Comparison of ENCODE assay signal across 8 cellular contexts in genomic region chr1:144523661-144524407, GRCh38.
DNase-seq lines count a peak whose midpoint lies in the region; ATAC-seq and TF ChIP-seq lines count a peak whose summit lies in the region.
"Not testable (repeated sequence)": the region's sequence is repeated elsewhere in the genome, so short reads cannot be mapped to it uniquely, and the experiment has no call there.

No MANE protein-coding gene starts in this region.

- CTCF ChIA-PET in activated CD8-positive, alpha-beta T cell treated with anti-CD3 and anti-CD28 coated beads, Interleukin-2, amount 10 ng/mL, durations not matched to agents 7 days and 5 days (lab: Charles Lee): not testable (repeated sequence)

- peak; percentile 90 for ATAC-seq in GM18909 (IDR thresholded peaks at IDR 0.05; ENCODE audit: poor library complexity, unreplicated experiment)
- ATAC-seq in HG02973 (IDR thresholded peaks at IDR 0.05; ENCODE audit: unreplicated experiment): peak; percentile 91
- peak; percentile 90 for ATAC-seq in activated CD8-positive, alpha-beta T cell treated with anti-CD3 and anti-CD28 coated beads, Interleukin-2, amount 10 ng/mL, durations not matched to agents 7 days and 5 days

- H3K9ac ChIP-seq in iPS-15b (ENCODE audit: low read depth, low read length): peak overlapping the region; percentile 95

- peaks cover 18% of the 10 kb centered on the region for H3K4me1 Mint-ChIP-seq in activated CD8-positive, alpha-beta T cell treated with anti-CD3 and anti-CD28 coated beads, Interleukin-2, amount 10 ng/mL, durations not matched to agents 7 days and 5 days (ENCODE audit: low read depth)

- POLR2A ChIA-PET in activated CD8-positive, alpha-beta T cell treated with anti-CD3 and anti-CD28 coated beads, Interleukin-2, amount 10 ng/mL, durations not matched to agents 7 days and 5 days (lab: Charles Lee): interaction anchor here (1.2 to 1.3 kb wide), 3 partner anchors 23 to 112 kb away, joined by 6 to 16 read pairs (median 15); no protein-coding TSS in a partner anchor

- peak overlapping the region; percentile 45 for H3K4me3 ChIP-seq in iPS-15b (ENCODE audit: low read depth, low read length)

- not testable (repeated sequence) for H3K4me1 ChIP-seq in iPS-15b (ENCODE audit: control insufficient read depth, insufficient read depth, low read length)

- H3K4me3 Mint-ChIP-seq in activated CD8-positive, alpha-beta T cell treated with anti-CD3 and anti-CD28 coated beads, Interleukin-2, amount 10 ng/mL, durations not matched to agents 7 days and 5 days: peak overlapping the region; percentile 70

- not testable (repeated sequence) for H3K36me3 ChIP-seq in iPS-15b (ENCODE audit: control insufficient read depth, insufficient read depth, low read length)

- not testable (repeated sequence) for H3K36me3 Mint-ChIP-seq in activated CD8-positive, alpha-beta T cell treated with anti-CD3 and anti-CD28 coated beads, Interleukin-2, amount 10 ng/mL, durations not matched to agents 7 days and 5 days (ENCODE audit: low read depth)

- H3K9me3 Mint-ChIP-seq in activated CD8-positive, alpha-beta T cell treated with anti-CD3 and anti-CD28 coated beads, Interleukin-2, amount 10 ng/mL, durations not matched to agents 7 days and 5 days (ENCODE audit: insufficient read depth): not testable (repeated sequence)

- peak overlapping the region; percentile 99 for H3K27ac Mint-ChIP-seq in activated CD8-positive, alpha-beta T cell treated with anti-CD3 and anti-CD28 coated beads, Interleukin-2, amount 10 ng/mL, durations not matched to agents 7 days and 5 days

- not testable (repeated sequence) for TF ChIP-seq CTCF in 22Rv1 (IDR thresholded peaks at IDR 0.05)

- not testable (repeated sequence) for H3K27me3 ChIP-seq in iPS-15b (ENCODE audit: control insufficient read depth, insufficient read depth, low read length)

- peak; percentile 88 for DNase-seq in NCI-H526 treated with DMSO at 0.1 percent for 48 hours (lab: John Stamatoyannopoulos, UW)
- DNase-seq in activated CD8-positive, alpha-beta T cell treated with anti-CD3 and anti-CD28 coated beads, Interleukin-2, amount 10 ng/mL, durations not matched to agents 7 days and 5 days: peak; percentile 63
- DNase-seq in cerebellar cortex (ENCODE audit: low spot score): peak; percentile 88
- peak; percentile 59 for DNase-seq in retina

- peak overlapping the region; percentile 89 for H3K27ac ChIP-seq in 22Rv1

- H3K27me3 Mint-ChIP-seq in activated CD8-positive, alpha-beta T cell treated with anti-CD3 and anti-CD28 coated beads, Interleukin-2, amount 10 ng/mL, durations not matched to agents 7 days and 5 days (ENCODE audit: low read depth): not testable (repeated sequence)

- not testable (repeated sequence) for H3K9me3 ChIP-seq in iPS-15b (ENCODE audit: control insufficient read depth, insufficient read depth, low read length)

Comparison
In these comparisons a context has a peak if more than half of its experiments do, and no peak if none do; other contexts are left out.
1. Peak in every context shown above with its lines: DNase-seq, ATAC-seq, H3K4me3 ChIP-seq and H3K27ac ChIP-seq.